ENCODE assay signal across 8 cellular contexts in the genomic region with DNA sequence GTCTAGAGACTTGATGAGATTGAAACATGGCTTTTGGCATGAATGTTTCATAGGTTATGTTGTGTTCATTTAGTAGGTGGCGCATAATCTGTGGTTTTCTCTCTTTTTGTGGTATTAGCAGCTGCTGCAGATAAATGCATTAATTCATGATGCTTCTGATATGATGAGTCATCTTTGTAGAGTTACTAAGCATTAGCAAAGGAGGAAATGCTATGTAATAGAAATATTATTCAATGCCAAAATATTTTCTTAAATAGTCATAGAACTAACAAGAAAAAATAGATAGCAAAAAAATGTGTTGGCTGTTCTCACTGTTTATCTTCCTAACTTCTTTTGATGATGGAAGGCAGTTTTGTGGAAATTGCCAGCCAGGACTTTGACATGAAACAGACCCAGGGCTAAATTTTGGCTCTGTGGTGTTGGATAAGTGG. TPM values are rescaled to one million over a fixed set of nuclear protein-coding genes. Genes with fewer than 3 reads are reported as not detected.
A peak's percentile ranks its signal among the peaks of the same experiment; 100 is the strongest.
DNase-seq lines count a peak whose midpoint lies in the region; ATAC-seq and TF ChIP-seq lines count a peak whose summit lies in the region.

No MANE protein-coding gene starts in this region.

- DNase-seq in cardiac fibroblast (ENCODE audit: low read depth in 2 of 2): peak; percentile 84 to 85
- DNase-seq in naive thymus-derived CD4-positive, alpha-beta T cell: no peak
- DNase-seq in KG1 (lab: John Stamatoyannopoulos, UW): no peak
- DNase-seq in NCI-H82 (lab: John Stamatoyannopoulos, UW): no peak
- no peak for DNase-seq in NCI-H748 treated with DMSO at 0.1 percent for 48 hours (lab: John Stamatoyannopoulos, UW)

- ATAC-seq in naive thymus-derived CD4-positive, alpha-beta T cell: no peak
- no peak for ATAC-seq in GM18907 (IDR thresholded peaks at IDR 0.05; ENCODE audit: unreplicated experiment)

- peaks cover 0 to 35% (median 15%) of the 10 kb centered on the region in 11 experiments; a peak in 14 of 22 replicates for H4K20me1 ChIP-seq in BLaER1 treated with 17β-estradiol and CSF1 and Interleukin-3, amounts not matched to agents 10 nM and 100 nM
- peaks cover 30% of the 10 kb centered on the region for H4K20me1 ChIP-seq in Loucy (ENCODE audit: insufficient read depth, low read length, poor library complexity, severe bottlenecking)

- H3K9me2 ChIP-seq in Loucy (replicated peaks; ENCODE audit: low read depth, low read length): no peaks in the 10 kb centered on the region

- H3K27me3 ChIP-seq in BLaER1 treated with 17β-estradiol and CSF1 and Interleukin-3, amounts not matched to agents 10 nM and 100 nM: peaks cover 42 to 70% (median 62%) of the 10 kb centered on the region in 11 experiments
- no peaks in the 10 kb centered on the region for H3K27me3 ChIP-seq in Loucy (ENCODE audit: insufficient read depth, low read length, poor library complexity, severe bottlenecking)
- H3K27me3 ChIP-seq in naive thymus-derived CD4-positive, alpha-beta T cell (ENCODE audit: control insufficient read depth in 2 of 2, insufficient read depth in 2 of 2, low read length in 2 of 2): no peaks in the 10 kb centered on the region

- peak overlapping the region; percentile 6 to 87 (median 68) for H3K4me3 Mint-ChIP-seq in naive thymus-derived CD4-positive, alpha-beta T cell

- no peak overlapping the region for H3K4me3 ChIP-seq in BLaER1 treated with 17β-estradiol and CSF1 and Interleukin-3, amounts not matched to agents 10 nM and 100 nM
- H3K4me3 ChIP-seq in Loucy (ENCODE audit: low read length, poor library complexity, severe bottlenecking): peak overlapping the region; percentile 70
- peak overlapping the region in 1 of 2 donors; percentile 47 for H3K4me3 ChIP-seq in cardiac fibroblast (replicated peaks in 1 of 2; ENCODE audit: low read depth in 2 of 2, low read length in 2 of 2)
- H3K4me3 ChIP-seq in naive thymus-derived CD4-positive, alpha-beta T cell (ENCODE audit: low read length): no peak overlapping the region

- H3K9me3 ChIP-seq in BLaER1 treated with 17β-estradiol and CSF1 and Interleukin-3, amounts not matched to agents 10 nM and 100 nM (replicated peaks in 1 of 11): no peaks in the 10 kb centered on the region
- no peaks in the 10 kb centered on the region for H3K9me3 ChIP-seq in Loucy (ENCODE audit: insufficient read depth, low read depth, low read length)
- no peaks in the 10 kb centered on the region for H3K9me3 ChIP-seq in naive thymus-derived CD4-positive, alpha-beta T cell (ENCODE audit: control insufficient read depth in 2 of 3, low read length in 3 of 3)

- H3K4me2 ChIP-seq in BLaER1 treated with 17β-estradiol and CSF1 and Interleukin-3, amounts not matched to agents 10 nM and 100 nM: peak overlapping the region in 10 of 11 experiments; percentile 2 to 45 (median 31); a peak in 14 of 22 replicates
- peak overlapping the region; percentile 88 for H3K4me2 ChIP-seq in Loucy (ENCODE audit: low read depth, low read length, poor library complexity, severe bottlenecking)

- peaks cover 37% of the 10 kb centered on the region for H3K79me2 ChIP-seq in Loucy (ENCODE audit: insufficient read depth, low read length)

- peaks cover 8 to 54% (median 39%) of the 10 kb centered on the region in 7 donors for H3K4me1 Mint-ChIP-seq in naive thymus-derived CD4-positive, alpha-beta T cell

- no peak for TF ChIP-seq CTCF in Loucy (conservative IDR thresholded peaks at IDR 0.05; ENCODE audit: low read length)
- TF ChIP-seq CTCF in cardiac fibroblast (IDR thresholded peaks at IDR 0.05; ENCODE audit: low read depth, low read length): no peak

- H3K27ac Mint-ChIP-seq in naive thymus-derived CD4-positive, alpha-beta T cell: peak overlapping the region in 5 of 9 donors; percentile 0 to 79 (median 50)

- POLR2A ChIA-PET in naive thymus-derived CD4-positive, alpha-beta T cell (lab: Charles Lee): no interaction called here

- no peaks in the 10 kb centered on the region for H3K27me3 Mint-ChIP-seq in naive thymus-derived CD4-positive, alpha-beta T cell

- H3K9me3 Mint-ChIP-seq in naive thymus-derived CD4-positive, alpha-beta T cell: peaks cover 0 to 37% (median 7%) of the 10 kb centered on the region in 11 donors

- intact Hi-C loops in naive thymus-derived CD4-positive, alpha-beta T cell (cut with micrococcal nuclease): loop anchor here (10.0 kb wide), 4 partner anchors 601 to 1031 kb away; a partner anchor contains a TSS

- CTCF ChIA-PET in naive thymus-derived CD4-positive, alpha-beta T cell (lab: Charles Lee): no interaction called here

- H2AFZ ChIP-seq in Loucy (ENCODE audit: low read length): no peak overlapping the region

- H3K36me3 ChIP-seq in BLaER1 treated with 17β-estradiol and CSF1 and Interleukin-3, amounts not matched to agents 10 nM and 100 nM: peaks cover 0 to 10% (median 0%) of the 10 kb centered on the region in 11 experiments; a peak in 1 of 22 replicates
- H3K36me3 ChIP-seq in Loucy (ENCODE audit: insufficient read depth, low read length): no peaks in the 10 kb centered on the region
- no peaks in the 10 kb centered on the region for H3K36me3 ChIP-seq in naive thymus-derived CD4-positive, alpha-beta T cell (ENCODE audit: control insufficient read depth in 2 of 3, insufficient read depth in 3 of 3, low read length in 3 of 3)

- no peaks in the 10 kb centered on the region for H3F3A ChIP-seq in Loucy (ENCODE audit: low read depth)

- H3K36me3 Mint-ChIP-seq in naive thymus-derived CD4-positive, alpha-beta T cell: peaks cover 0 to 34% (median 21%) of the 10 kb centered on the region in 5 donors

- H3K9ac ChIP-seq in BLaER1 treated with 17β-estradiol and CSF1 and Interleukin-3, amounts not matched to agents 10 nM and 100 nM: no peak overlapping the region
- no peak overlapping the region for H3K9ac ChIP-seq in Loucy (ENCODE audit: low read depth, low read length, poor library complexity, severe bottlenecking)

- no peak overlapping the region for H3K27ac ChIP-seq in BLaER1 treated with 17β-estradiol and CSF1 and Interleukin-3, amounts not matched to agents 10 nM and 100 nM
- H3K27ac ChIP-seq in naive thymus-derived CD4-positive, alpha-beta T cell (ENCODE audit: low read depth, low read length): no peak overlapping the region

- peaks cover 8 to 32% (median 23%) of the 10 kb centered on the region in 10 experiments; a peak in 19 of 20 replicates for H3K4me1 ChIP-seq in BLaER1 treated with 17β-estradiol and CSF1 and Interleukin-3, amounts not matched to agents 10 nM and 100 nM
- peaks cover 5% of the 10 kb centered on the region for H3K4me1 ChIP-seq in Loucy (ENCODE audit: insufficient read depth, low read length, poor library complexity, severe bottlenecking)
- H3K4me1 ChIP-seq in naive thymus-derived CD4-positive, alpha-beta T cell (ENCODE audit: control insufficient read depth in 2 of 2, insufficient read depth in 2 of 2, low read length in 2 of 2): peaks cover 0 to 18% of the 10 kb centered on the region in 2 donors

RNA-seq across cellular contexts. Expression of a gene that starts 3.6 kb away (rescaled TPM):
- total RNA-seq in naive thymus-derived CD4-positive, alpha-beta T cell: 10 to 100 TPM in 4 of 5 experiments, 1 to 10 TPM in 1; 7.3 to 21.9 (median 13.3) TPM
- 1 to 10 TPM; 4.7 to 7.7 TPM for polyA plus RNA-seq in naive thymus-derived CD4-positive, alpha-beta T cell

Comparison
In these comparisons a context has a peak if more than half of its experiments do, and no peak if none do; other contexts are left out.
1. DNase-seq: peak in cardiac fibroblast (2 of 2); none in naive thymus-derived CD4-positive, alpha-beta T cell (0 of 9), KG1 (single experiment), NCI-H82 (single experiment) and NCI-H748 treated with DMSO at 0.1 percent for 48 hours (single experiment).